1 cellular context compared by ENCODE assay signal in the genomic region with DNA sequence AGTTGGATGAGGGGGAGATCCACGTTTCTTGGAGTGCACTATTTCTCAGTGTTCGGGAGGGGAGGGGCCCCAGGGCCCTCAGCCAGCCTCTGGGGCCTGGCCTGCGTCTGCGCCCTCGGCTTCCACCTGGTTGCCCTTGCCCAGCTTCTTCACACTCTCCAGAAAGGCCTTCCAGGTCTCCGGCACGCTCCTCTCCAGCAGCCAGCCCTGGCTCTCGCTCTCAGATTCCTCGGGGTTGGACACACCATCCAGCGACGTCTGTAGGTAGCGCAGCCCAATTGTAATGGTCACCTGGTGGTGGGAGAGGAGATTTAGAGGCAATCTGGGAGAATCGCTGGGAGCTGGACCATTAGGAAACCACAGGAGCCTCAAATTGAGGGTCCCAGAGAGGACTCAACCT.
TF ChIP-seq lines count a peak whose summit lies in the region.

No MANE protein-coding gene starts in this region.

TF ChIP-seq in H1, 55 proteins besides CTCF, POLR2A, EP300 and RAD21:
- no peak for TF ChIP-seq NANOG (IDR thresholded peaks at IDR 0.05; ENCODE audit: insufficient read depth, low read depth, low read length, poor library complexity, severe bottlenecking)
- no peak for TF ChIP-seq CEBPB (IDR thresholded peaks at IDR 0.05; ENCODE audit: low read depth, low read length)
- TF ChIP-seq FOSL1 (IDR thresholded peaks at IDR 0.05; ENCODE audit: insufficient read depth, low read depth, low read length): no peak
- TF ChIP-seq, protein P1, sequence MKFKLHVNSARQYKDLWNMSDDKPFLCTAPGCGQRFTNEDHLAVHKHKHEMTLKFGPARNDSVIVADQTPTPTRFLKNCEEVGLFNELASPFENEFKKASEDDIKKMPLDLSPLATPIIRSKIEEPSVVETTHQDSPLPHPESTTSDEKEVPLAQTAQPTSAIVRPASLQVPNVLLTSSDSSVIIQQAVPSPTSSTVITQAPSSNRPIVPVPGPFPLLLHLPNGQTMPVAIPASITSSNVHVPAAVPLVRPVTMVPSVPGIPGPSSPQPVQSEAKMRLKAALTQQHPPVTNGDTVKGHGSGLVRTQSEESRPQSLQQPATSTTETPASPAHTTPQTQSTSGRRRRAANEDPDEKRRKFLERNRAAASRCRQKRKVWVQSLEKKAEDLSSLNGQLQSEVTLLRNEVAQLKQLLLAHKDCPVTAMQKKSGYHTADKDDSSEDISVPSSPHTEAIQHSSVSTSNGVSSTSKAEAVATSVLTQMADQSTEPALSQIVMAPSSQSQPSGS (IDR thresholded peaks at IDR 0.05; ENCODE audit: low read length): no peak
- TF ChIP-seq POLR2AphosphoS5 (IDR thresholded peaks at IDR 0.05; ENCODE audit: low read depth, low read length): no peak
- TF ChIP-seq CBX5 (IDR thresholded peaks at IDR 0.05; ENCODE audit: low read depth, low read length): no peak
TF ChIP-seq in H1: peak in this region for 0.
